In genomic region chr11:131810511-131810910, GRCh38 we compare ENCODE assay signal across 20 cellular contexts.
"Had no signal": no experiment of that assay in that cellular context is flagged by ENCODE, and none has a peak within 500 bp of the region (broad histone marks: within the 10 kb centered on the region; RNA-seq: fewer than 3 reads in every experiment).

No MANE protein-coding gene starts in this region.

- DNase-seq: colonic mucosa; effector CD4-positive, alpha-beta T cell; endodermal cell; foreskin keratinocyte; immature natural killer cell; left cardiac atrium; left ventricle myocardium superior; mesenchymal stem cell; midbrain; naive B cell; psoas muscle; spleen; stimulated activated CD4-positive, alpha-beta T cell treated with anti-CD3 and anti-CD28 coated beads, Interleukin-2, amount 100 ng/mL, for 24 hours; stimulated activated CD4-positive, alpha-beta T cell treated with anti-CD3 and anti-CD28 coated beads, Interleukin-4, amount 100 ng/mL, for 4 hours; stimulated activated naive B cell treated with anti-CD40 and anti-IgM and Interleukin-4, amounts not matched to agents 10 μg/mL and 1 μg/mL and 100 μg/mL, for 72 hours; stomach; transverse colon had no signal

- H3K4me3 ChIP-seq: colonic mucosa, lung, psoas muscle, spleen, stomach, thoracic aorta, transverse colon had no signal

- ATAC-seq: left cardiac atrium; left ventricle myocardium superior; psoas muscle; sciatic nerve; stimulated activated naive B cell treated with anti-CD40 and anti-IgM and Interleukin-4, amounts not matched to agents 10 μg/mL and 1 μg/mL and 100 μg/mL, for 72 hours had no signal
